Comparison of ENCODE assay signal across 24 cellular contexts in genomic region chr6:72657798-72658197, GRCh38. TPM values are rescaled to one million over a fixed set of nuclear protein-coding genes. Genes with fewer than 3 reads are reported as not detected.
DNase-seq lines count a peak whose midpoint lies in the region; ATAC-seq, FAIRE-seq and TF ChIP-seq lines count a peak whose summit lies in the region.
"Had no signal": no experiment of that assay in that cellular context is flagged by ENCODE, and none has a peak within 500 bp of the region (broad histone marks: within the 10 kb centered on the region; RNA-seq: fewer than 3 reads in every experiment).

No MANE protein-coding gene starts in this region.

- no peak overlapping the region for H3K4me3 ChIP-seq in HepG2 (replicated peaks in 1 of 3; ENCODE audit: insufficient read depth in 1 of 3, low read depth in 2 of 3, low read length in 3 of 3)
- H3K4me3 ChIP-seq: pancreas, right lobe of liver, uterus had no signal

- no peak for TF ChIP-seq RAD21 in HepG2 (CRISPR knock-in tag; IDR thresholded peaks at IDR 0.05)

- H3K9me3 ChIP-seq in HepG2 (ENCODE audit: low read length): no peaks in the 10 kb centered on the region
- H3K9me3 ChIP-seq: pancreas, right lobe of liver, uterus had no signal

- no peak for TF ChIP-seq POLR2A in HepG2 (IDR thresholded peaks at IDR 0.05; ENCODE audit: insufficient read depth in 1 of 2, low read depth in 2 of 2, low read length in 2 of 2)

- H3K27ac Mint-ChIP-seq in osteocyte (ENCODE audit: unreplicated experiment): peak overlapping the region; percentile 19
- H3K27ac Mint-ChIP-seq: activated naive CD8-positive, alpha-beta T cell treated with anti-CD3 and anti-CD28 coated beads for 36 hours; activated T-helper 2 cell treated with anti-CD3 and anti-CD28 coated beads, Interferon-gamma antibody, Interleukin-2, Interleukin-4, amounts not matched to agents 10 μg/mL and 5 μg/mL and 100 μg/mL, durations not matched to agents 14 hours and 24 hours and 36 hours; brain; CD4-positive, alpha-beta memory T cell; mesothelial cell of epicardium; natural killer cell treated with Interleukin-12 subunit alpha and Interleukin-12 subunit beta and Interleukin-15 and Interleukin-18, amount 100 ng/mL, for 72 hours had no signal

- BruUV-seq in HepG2 (replicated peaks; lab: Mats Ljungman, UMichigan): no TSS peak

- no peak overlapping the region for H3K4me3 Mint-ChIP-seq in osteocyte (ENCODE audit: unreplicated experiment)
- H3K4me3 Mint-ChIP-seq: activated naive CD8-positive, alpha-beta T cell treated with anti-CD3 and anti-CD28 coated beads for 36 hours; brain; CD4-positive, alpha-beta memory T cell; mesothelial cell of epicardium; natural killer cell treated with Interleukin-12 subunit alpha and Interleukin-12 subunit beta and Interleukin-15 and Interleukin-18, amount 100 ng/mL, for 72 hours had no signal

- H3K36me3 Mint-ChIP-seq in osteocyte (ENCODE audit: unreplicated experiment): no peaks in the 10 kb centered on the region
- H3K36me3 Mint-ChIP-seq: brain; CD4-positive, alpha-beta memory T cell; mesothelial cell of epicardium; natural killer cell treated with Interleukin-12 subunit alpha and Interleukin-12 subunit beta and Interleukin-15 and Interleukin-18, amount 100 ng/mL, for 72 hours had no signal

- TF ChIP-seq EP300 in HepG2 (IDR thresholded peaks at IDR 0.05; ENCODE audit: low read depth in 2 of 2, low read length in 2 of 2) (no peak), HepG2 (CRISPR knock-in tag; IDR thresholded peaks at IDR 0.05; ENCODE audit: borderline replicate concordance) (no peak)

- no peaks in the 10 kb centered on the region for H3K79me2 ChIP-seq in HepG2 (ENCODE audit: insufficient read depth, low read length)

- H3K27ac ChIP-seq in HepG2 (ENCODE audit: extremely low read length, insufficient read depth, low read length): no peak overlapping the region
- H3K27ac ChIP-seq: pancreas, right lobe of liver, RWPE1, uterus had no signal

- no peak overlapping the region for H3K4me2 ChIP-seq in HepG2 (ENCODE audit: low read depth, low read length)

- H3K36me3 ChIP-seq in HepG2 (replicated peaks in 1 of 2; ENCODE audit: control insufficient read depth in 1 of 2, insufficient read depth in 2 of 2, low read length in 2 of 2): no peaks in the 10 kb centered on the region
- H3K36me3 ChIP-seq: pancreas, right lobe of liver, uterus had no signal

- H3K4me1 Mint-ChIP-seq in osteocyte (ENCODE audit: unreplicated experiment): peaks cover 40% of the 10 kb centered on the region
- H3K4me1 Mint-ChIP-seq: brain; CD4-positive, alpha-beta memory T cell had no signal

- DNase-seq in NCI-H226: peak; percentile 42
- DNase-seq in dedifferentiated amniotic fluid mesenchymal stem cell (ENCODE audit: extremely low spot score): peak; percentile 27
- no peak for DNase-seq in osteocyte (ENCODE audit: extremely low spot score, unreplicated experiment)
- DNase-seq in HepG2 (ENCODE audit: low spot score): no peak
- DNase-seq in Right ventricle myocardium inferior (ENCODE audit: missing footprints): no peak
- no peak for DNase-seq in NOMO-1 treated with DMSO at 0.1 percent for 48 hours (lab: John Stamatoyannopoulos, UW; ENCODE audit: unreplicated experiment)
- no peak for DNase-seq in NK-92 (lab: John Stamatoyannopoulos, UW; ENCODE audit: unreplicated experiment)
- DNase-seq: activated CD8-positive, alpha-beta memory T cell treated with anti-CD3 and anti-CD28 coated beads, Interleukin-2, amount 50 U/mL, for 4 hours; activated naive CD8-positive, alpha-beta T cell treated with anti-CD3 and anti-CD28 coated beads for 36 hours; CD4-positive, alpha-beta memory T cell; cortex of kidney; DMS153; hippocampal formation; left ventricle myocardium superior; pancreas; right lobe of liver; substantia nigra; uterus had no signal

- peaks cover 15% of the 10 kb centered on the region for H3K9me3 Mint-ChIP-seq in osteocyte (ENCODE audit: unreplicated experiment)
- H3K9me3 Mint-ChIP-seq: activated naive CD8-positive, alpha-beta T cell treated with anti-CD3 and anti-CD28 coated beads for 36 hours; activated T-helper 2 cell treated with anti-CD3 and anti-CD28 coated beads, Interferon-gamma antibody, Interleukin-2, Interleukin-4, amounts not matched to agents 10 μg/mL and 5 μg/mL and 100 μg/mL, durations not matched to agents 14 hours and 24 hours and 36 hours; brain; CD4-positive, alpha-beta memory T cell; mesothelial cell of epicardium; natural killer cell treated with Interleukin-12 subunit alpha and Interleukin-12 subunit beta and Interleukin-15 and Interleukin-18, amount 100 ng/mL, for 72 hours had no signal

- H3K27me3 Mint-ChIP-seq in osteocyte (ENCODE audit: unreplicated experiment): no peaks in the 10 kb centered on the region
- H3K27me3 Mint-ChIP-seq: activated naive CD8-positive, alpha-beta T cell treated with anti-CD3 and anti-CD28 coated beads for 36 hours; CD4-positive, alpha-beta memory T cell; natural killer cell treated with Interleukin-12 subunit alpha and Interleukin-12 subunit beta and Interleukin-15 and Interleukin-18, amount 100 ng/mL, for 72 hours had no signal

- no peaks in the 10 kb centered on the region for H3K27me3 ChIP-seq in HepG2 (ENCODE audit: control insufficient read depth in 1 of 2, insufficient read depth in 2 of 2, low read length in 2 of 2)
- H3K27me3 ChIP-seq: right lobe of liver, uterus had no signal

- POLR2A ChIA-PET in HepG2 (lab: Yijun Ruan, JAX): no interaction called here

- in situ Hi-C loops in HepG2 (cut with HindIII; ENCODE audit: extremely low pct_ligation_motif_present, low pct_unique_long_range_greater_than_20kb): no loop called here

- CTCF ChIA-PET in HepG2 (lab: Yijun Ruan, JAX; ENCODE audit: low intra/inter-chr PET ratio, low total read pairs): no interaction called here

- H4K20me1 ChIP-seq in HepG2 (ENCODE audit: insufficient read depth, low read length): no peaks in the 10 kb centered on the region

- H3K9ac ChIP-seq in HepG2 (ENCODE audit: insufficient read depth, low read depth, low read length): no peak overlapping the region

- intact Hi-C loops in HepG2 (cut with micrococcal nuclease; ENCODE audit: unreplicated experiment): no loop called here
- intact Hi-C loops in Right ventricle myocardium inferior (cut with DNase I): no loop called here

- no peak for TF ChIP-seq CTCF in osteocyte (IDR thresholded peaks at IDR 0.05)
- TF ChIP-seq CTCF in HepG2 (CRISPR knock-in tag; IDR thresholded peaks at IDR 0.05): no peak

- 0% methylated on average over 1 of the region's 1 CpG for WGBS in HepG2 (ENCODE audit: low lambda C conversion rate)

- ATAC-seq in GM18861 (IDR thresholded peaks at IDR 0.05; ENCODE audit: unreplicated experiment) (peak; percentile 42), HepG2 (no peak), Right ventricle myocardium inferior (no peak)
- ATAC-seq: left ventricle myocardium superior; natural killer cell treated with Interleukin-12 subunit alpha and Interleukin-12 subunit beta and Interleukin-15 and Interleukin-18, amount 100 ng/mL, for 72 hours; pancreas; right lobe of liver had no signal

- no peak for FAIRE-seq in HepG2 (lab: Jason Lieb, UNC)
- FAIRE-seq: pancreas had no signal

- no peaks in the 10 kb centered on the region for H3K4me1 ChIP-seq in HepG2 (ENCODE audit: insufficient read depth, low read length)
- H3K4me1 ChIP-seq: pancreas, right lobe of liver, uterus had no signal

- H2AFZ ChIP-seq in HepG2 (ENCODE audit: low read length): no peak overlapping the region

TF ChIP-seq in HepG2, 621 proteins besides CTCF, POLR2A, EP300 and RAD21 (continues in another document):
- TF ChIP-seq ZNF550 (CRISPR knock-in tag; IDR thresholded peaks at IDR 0.05; ENCODE audit: borderline replicate concordance) (no peak), HDAC2 (CRISPR knock-in tag; IDR thresholded peaks at IDR 0.05) (no peak)

RNA-seq across cellular contexts. Expression of gene KCNQ5, which starts 35.9 kb away (rescaled TPM):
- total RNA-seq in osteocyte (5.5 and 7.2 TPM in 2 replicates), HepG2 (2016; rRNA removed; fragmentation: Illumina TruSeq; extraction: Trizol) (not detected in 2 replicates), Right ventricle myocardium inferior (not detected)
- not detected in 2 replicates for total RNA-seq in HepG2 (2016; cell fraction: cytosol; rRNA removed; fragmentation: Illumina TruSeq; extraction: Trizol; ENCODE audit: low read depth)
- not detected in 2 replicates for total RNA-seq in HepG2 (2016; cell fraction: insoluble cytoplasmic fraction; rRNA removed; fragmentation: Illumina TruSeq; extraction: Trizol)
- not detected in 2 replicates for total RNA-seq in HepG2 (2016; cell fraction: membrane; rRNA removed; fragmentation: Illumina TruSeq; extraction: Trizol)
- total RNA-seq in HepG2 (2016; cell fraction: nucleus; rRNA removed; fragmentation: Illumina TruSeq; extraction: Trizol): not detected in 2 replicates
- 0.04 TPM in 1 of 2 replicates, not detected in the other for polyA plus RNA-seq in HepG2 (2011; rRNA removed)
- polyA plus RNA-seq in HepG2 (2011; cell fraction: cytosol; rRNA removed): 0.05 TPM in 1 of 2 replicates, not detected in the other
- polyA plus RNA-seq in HepG2 (2011; cell fraction: nucleus; rRNA removed): 0.05 TPM in 1 of 2 replicates, not detected in the other
- not detected in 2 replicates for polyA plus RNA-seq in HepG2 (2012)
- polyA plus RNA-seq in HepG2 (2016; cell fraction: cytosol; fragmentation: Illumina TruSeq; extraction: Trizol; ENCODE audit: low read depth): not detected in 2 replicates
- polyA plus RNA-seq in HepG2 (2016; cell fraction: insoluble cytoplasmic fraction; fragmentation: Illumina TruSeq; extraction: Trizol; ENCODE audit: low read depth): 0.11 TPM in 1 of 2 replicates, not detected in the other
- polyA plus RNA-seq in HepG2 (2016; cell fraction: membrane; fragmentation: Illumina TruSeq; extraction: Trizol; ENCODE audit: low read depth): not detected in 2 replicates
- 0.12 and 0.40 TPM in 2 replicates for polyA plus RNA-seq in HepG2 (2016; cell fraction: nucleus; fragmentation: Illumina TruSeq; extraction: Trizol; ENCODE audit: insufficient read depth, low read depth)
- not detected in 2 replicates for polyA minus RNA-seq in HepG2 (2011; rRNA and poly(A)+ RNA removed; ENCODE audit: low replicate concordance)
- not detected in 2 replicates for polyA minus RNA-seq in HepG2 (2011; cell fraction: cytosol; rRNA and poly(A)+ RNA removed)
- not detected in 2 replicates for polyA minus RNA-seq in HepG2 (2011; cell fraction: nucleus; rRNA and poly(A)+ RNA removed)
- total RNA-seq: left ventricle myocardium superior had no signal

Comparison
In these comparisons a context has a peak if more than half of its experiments do, and no peak if none do; other contexts are left out.
1. DNase-seq: peak in NCI-H226 (single experiment) and dedifferentiated amniotic fluid mesenchymal stem cell (single experiment); none in osteocyte (single experiment), HepG2 (single experiment), Right ventricle myocardium inferior (single experiment), NOMO-1 treated with DMSO at 0.1 percent for 48 hours (single experiment) and NK-92 (single experiment).